In the genomic region with DNA sequence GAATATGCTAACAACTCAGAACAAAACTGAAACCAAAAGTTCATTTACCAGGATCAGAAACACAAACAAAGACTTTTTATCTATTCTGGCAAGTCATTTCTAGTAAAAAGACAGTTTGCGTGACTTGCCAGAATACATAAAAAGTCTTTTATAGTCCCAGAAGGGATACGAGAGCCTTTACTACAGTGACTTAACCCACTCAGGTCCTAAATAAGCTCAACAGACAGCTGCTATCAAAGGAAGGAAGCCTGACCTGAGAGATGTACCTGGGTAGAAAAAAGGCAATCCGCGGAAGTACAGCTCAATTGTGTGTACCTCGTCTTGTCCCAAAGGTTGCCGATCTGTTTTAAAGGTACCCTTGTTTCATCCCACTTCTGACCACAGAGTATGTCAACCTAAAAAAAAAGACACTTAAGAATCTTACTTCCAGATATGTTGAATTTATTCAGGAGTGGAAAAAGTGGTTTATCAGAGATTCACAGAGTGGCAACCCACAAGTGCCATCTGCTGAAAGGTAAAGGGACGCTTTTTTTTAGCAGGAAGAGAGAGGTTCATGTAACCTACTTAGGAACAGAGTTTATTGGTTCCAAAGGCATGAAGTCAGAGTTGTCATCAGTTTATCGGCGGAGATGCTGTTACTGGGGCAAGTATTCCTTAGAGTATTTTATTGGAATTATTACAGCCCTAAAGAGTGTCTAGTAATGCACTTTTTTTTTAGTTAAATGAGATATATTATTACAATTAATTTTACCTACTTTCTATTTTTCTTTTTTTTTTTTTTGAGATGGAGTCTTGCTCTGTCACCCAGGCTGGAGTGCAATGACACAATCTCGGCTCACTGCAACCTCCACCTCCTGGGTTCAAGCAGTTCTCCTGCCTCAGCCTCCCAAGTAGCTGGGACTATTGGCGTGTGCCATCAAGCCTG, we compare ENCODE assay signal across 8 cellular contexts.
DNase-seq lines count a peak whose midpoint lies in the region; ATAC-seq and TF ChIP-seq lines count a peak whose summit lies in the region.

No MANE protein-coding gene starts in this region.

- no peaks in the 10 kb centered on the region for H3K36me3 ChIP-seq in DND-41 (ENCODE audit: insufficient read depth, low read length)
- H3K36me3 ChIP-seq in right lobe of liver = no peaks in the 10 kb centered on the region
- no peaks in the 10 kb centered on the region for H3K36me3 ChIP-seq in testis (ENCODE audit: low read depth, missing control alignments)

- no peak overlapping the region for H2AFZ ChIP-seq in DND-41 (ENCODE audit: low read depth, low read length)

- H3K9me3 ChIP-seq in DND-41 (ENCODE audit: insufficient read depth, low read length, severe bottlenecking) = no peaks in the 10 kb centered on the region
- no peaks in the 10 kb centered on the region for H3K9me3 ChIP-seq in right lobe of liver
- no peaks in the 10 kb centered on the region for H3K9me3 ChIP-seq in testis

- no peak overlapping the region for H3K27ac ChIP-seq in DND-41 (ENCODE audit: low read length)
- peak overlapping the region; percentile 27 to 60 (median 48) for H3K27ac ChIP-seq in right lobe of liver
- no peak overlapping the region for H3K27ac ChIP-seq in testis

- H3K27me3 ChIP-seq in DND-41 (ENCODE audit: insufficient read depth, low read length, poor library complexity) (peaks cover 8% of the 10 kb centered on the region), right lobe of liver (no peaks in the 10 kb centered on the region), testis (no peaks in the 10 kb centered on the region)

- no peak for TF ChIP-seq CTCF in DND-41 (IDR thresholded peaks at IDR 0.05; ENCODE audit: borderline replicate concordance, extremely low read depth, low read length, poor library complexity, severe bottlenecking)
- no peak for TF ChIP-seq CTCF in right lobe of liver (IDR thresholded peaks at IDR 0.05)
- no peak for TF ChIP-seq CTCF in testis (IDR thresholded peaks at IDR 0.05)

- no peaks in the 10 kb centered on the region for H4K20me1 ChIP-seq in DND-41 (ENCODE audit: insufficient read depth, low read length)

- peak overlapping the region; percentile 28; the same call in 1 of the 2 replicates for H3K4me2 ChIP-seq in DND-41 (ENCODE audit: insufficient read depth, low read length)

- intact Hi-C loops in right lobe of liver (cut with DNase I) = no loop called here
- intact Hi-C loops in testis (cut with DNase I; ENCODE audit: low total_unique reads) = no loop called here

- DNase-seq in DND-41 (no peak), RPMI7951 (ENCODE audit: low read depth) (peak; percentile 14), right lobe of liver (no peak), testis (no peak), dermis blood vessel endothelial cell (no peak), T1000 (lab: John Stamatoyannopoulos, UW) (no peak)

- H3K79me2 ChIP-seq in DND-41 (ENCODE audit: insufficient read depth, low read length) = no peaks in the 10 kb centered on the region

- H3K9ac ChIP-seq in DND-41 (ENCODE audit: low read depth, low read length) = no peak overlapping the region

- H3K4me3 ChIP-seq in DND-41 (ENCODE audit: low read depth in 1 of 2, low read length in 2 of 2) (no peak overlapping the region), right lobe of liver (peak overlapping the region; percentile 29 to 51 (median 49)), testis (no peak overlapping the region)

- ATAC-seq in DND-41 (ENCODE audit: insufficient read depth, low read depth) = no peak
- peak; percentile 60 for ATAC-seq in GM21529 (IDR thresholded peaks at IDR 0.05; ENCODE audit: unreplicated experiment)
- ATAC-seq in right lobe of liver = peak; percentile 78 to 89 (median 84)
- no peak for ATAC-seq in GM18520 (IDR thresholded peaks at IDR 0.05; ENCODE audit: unreplicated experiment)

- no peaks in the 10 kb centered on the region for H3K4me1 ChIP-seq in DND-41 (ENCODE audit: insufficient read depth, low read length)
- peaks cover 0 to 3% (median 0%) of the 10 kb centered on the region in 4 donors for H3K4me1 ChIP-seq in right lobe of liver
- peaks cover 8% of the 10 kb centered on the region for H3K4me1 ChIP-seq in testis

- WGBS in right lobe of liver (ENCODE audit: insufficient coverage, low coverage, low lambda C conversion rate, missing lambda C conversion rate) = 38% methylated on average over 11 of the region's 11 CpGs
- 64 to 67% methylated on average over 11 of the region's 11 CpGs for WGBS in testis, 2 donors

- TF ChIP-seq POLR2A in right lobe of liver (IDR thresholded peaks at IDR 0.05) = no peak
- TF ChIP-seq POLR2A in testis (IDR thresholded peaks at IDR 0.05) = no peak

Comparison
In these comparisons a context has a peak if more than half of its experiments do, and no peak if none do; other contexts are left out.
1. ATAC-seq: peak in GM21529 (single experiment) and right lobe of liver (4 of 4); none in DND-41 (single experiment) and GM18520 (single experiment).
2. H3K27ac ChIP-seq: peak in right lobe of liver (3 of 3); none in DND-41 (single experiment) and testis (0 of 2).
3. H3K4me3 ChIP-seq: peak in right lobe of liver (3 of 3); none in DND-41 (0 of 2) and testis (0 of 2).